Comparison of ENCODE assay signal across 8 cellular contexts in the genomic region with DNA sequence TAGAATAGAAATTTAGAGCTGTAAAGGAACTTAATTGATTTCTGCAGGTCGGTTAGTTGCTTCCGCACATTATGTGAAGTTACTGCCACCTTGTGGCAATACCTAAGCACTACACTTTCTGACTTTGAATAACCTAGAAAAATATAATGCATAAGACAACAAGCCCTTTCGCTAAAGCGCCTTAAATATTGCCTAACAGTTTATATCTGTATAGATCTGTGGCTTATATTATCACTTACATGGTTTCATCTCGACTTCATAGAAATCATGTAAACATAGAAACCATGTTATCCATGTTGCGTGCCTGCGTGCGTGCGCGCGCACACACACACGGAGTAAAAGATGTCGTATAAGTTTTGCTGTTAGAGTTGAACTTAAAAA. TPM values are rescaled to one million over a fixed set of nuclear protein-coding genes. Genes with fewer than 3 reads are reported as not detected.
A peak's percentile ranks its signal among the peaks of the same experiment; 100 is the strongest.
DNase-seq lines count a peak whose midpoint lies in the region; ATAC-seq, FAIRE-seq and TF ChIP-seq lines count a peak whose summit lies in the region.

No MANE protein-coding gene starts in this region.

- TF ChIP-seq CTCF in BJ (IDR thresholded peaks at IDR 0.05; ENCODE audit: insufficient read depth, low read depth, low read length) (peak; percentile 76), MM.1S (IDR thresholded peaks at IDR 0.05; ENCODE audit: low read length) (peak; percentile 97), colonic mucosa (IDR thresholded peaks at IDR 0.05) (peak; percentile 85)

- H3K79me2 ChIP-seq in MM.1S (ENCODE audit: low read length): no peaks in the 10 kb centered on the region

- peaks cover 24% of the 10 kb centered on the region for H3F3A ChIP-seq in MM.1S (ENCODE audit: insufficient read depth, low read length)

- H3K9me2 ChIP-seq in MM.1S (replicated peaks; ENCODE audit: insufficient read depth, low read length): no peaks in the 10 kb centered on the region

- FAIRE-seq in GM18507 (lab: Jason Lieb, UNC): peak; percentile 88

- H3K27me3 ChIP-seq in BJ (ENCODE audit: control insufficient read depth, insufficient read depth, low read length) (0 out of 2 replicates have a peak, but pooled peaks cover 2% of the 10 kb centered on the region), MM.1S (replicated peaks; ENCODE audit: insufficient read depth, low read length) (no peaks in the 10 kb centered on the region), colonic mucosa (no peaks in the 10 kb centered on the region), stomach smooth muscle (ENCODE audit: control insufficient read depth in 1 of 2, insufficient read depth in 2 of 2, low read length in 2 of 2) (no peaks in the 10 kb centered on the region)

- no peaks in the 10 kb centered on the region for H3K9me3 ChIP-seq in MM.1S (replicated peaks; ENCODE audit: insufficient read depth, low read length)
- no peaks in the 10 kb centered on the region for H3K9me3 ChIP-seq in colonic mucosa
- H3K9me3 ChIP-seq in stomach smooth muscle (ENCODE audit: control insufficient read depth in 2 of 2, low read length in 2 of 2): peaks cover 0 to 4% of the 10 kb centered on the region in 2 donors

- ATAC-seq in SK-N-SH treated with all-trans-retinoic acid at 6 μM for 48 hours (peak; percentile 71), left lobe of liver (peak; percentile 91)

- intact Hi-C loops in colonic mucosa (cut with DNase I): loop anchor here (2.0 kb wide), 1 partner anchor 794 kb away; no protein-coding TSS in a partner anchor

- no peaks in the 10 kb centered on the region for H3K36me3 ChIP-seq in BJ (ENCODE audit: control insufficient read depth, insufficient read depth, low read length)
- no peaks in the 10 kb centered on the region for H3K36me3 ChIP-seq in MM.1S (replicated peaks; ENCODE audit: insufficient read depth, low read length)
- H3K36me3 ChIP-seq in colonic mucosa: no peaks in the 10 kb centered on the region
- no peaks in the 10 kb centered on the region for H3K36me3 ChIP-seq in stomach smooth muscle (ENCODE audit: control insufficient read depth in 2 of 2, insufficient read depth in 2 of 2, low read length in 2 of 2)

- peaks cover 23% of the 10 kb centered on the region for H3K4me1 ChIP-seq in MM.1S (ENCODE audit: low read length)
- no peaks in the 10 kb centered on the region for H3K4me1 ChIP-seq in colonic mucosa
- no peaks in the 10 kb centered on the region for H3K4me1 ChIP-seq in stomach smooth muscle (ENCODE audit: control insufficient read depth, insufficient read depth, low read length)

- H3K9ac ChIP-seq in MM.1S (ENCODE audit: low read length) (no peak overlapping the region), colonic mucosa (ENCODE audit: low read depth in 2 of 2, low read length in 2 of 2) (peak overlapping the region in 1 of 2 donors; percentile 31), stomach smooth muscle (ENCODE audit: low read length in 2 of 2) (peak overlapping the region; percentile 13 to 56)

- H4K20me1 ChIP-seq in MM.1S (ENCODE audit: insufficient read depth, low read length): no peaks in the 10 kb centered on the region

- H3K4me3 ChIP-seq in BJ (ENCODE audit: low read depth, low read length) (peak overlapping the region; percentile 50), MM.1S (ENCODE audit: low read length) (peak overlapping the region; percentile 26), colonic mucosa (peak overlapping the region; percentile 20), stomach smooth muscle (ENCODE audit: low read length in 2 of 2) (peak overlapping the region; percentile 54 to 72)

- CTCF ChIA-PET in BJ (lab: Yijun Ruan, JAX): interaction anchor here (0.7 to 2.5 kb wide), 10 partner anchors 10 to 795 kb away, joined by 3 to 30 read pairs (median 6); a partner anchor contains a TSS

- DNase-seq in BJ (ENCODE audit: low read depth) (peak; percentile 35), GM18507 (ENCODE audit: extremely low spot score, insufficient read length, low read depth) (no peak), MM.1S (peak; percentile 87), colonic mucosa (peak; percentile 51), left lobe of liver (ENCODE audit: low spot score) (no peak), GM19238 (ENCODE audit: insufficient read length, low spot score) (no peak)

- H3K4me2 ChIP-seq in MM.1S (ENCODE audit: low read depth, low read length): peak overlapping the region; percentile 50

- peak overlapping the region; percentile 29 for H2AFZ ChIP-seq in MM.1S (ENCODE audit: low read length)

- POLR2A ChIA-PET in BJ (lab: Charles Lee): no interaction called here

- H3K27ac ChIP-seq in MM.1S (ENCODE audit: low read length) (no peak overlapping the region), colonic mucosa (peak overlapping the region; percentile 73), stomach smooth muscle (ENCODE audit: low read length) (no peak overlapping the region)

TF ChIP-seq in SK-N-SH treated with all-trans-retinoic acid at 6 μM for 48 hours, 23 proteins besides CTCF, POLR2A, EP300 and RAD21:
- no peak for TF ChIP-seq PPARA (CRISPR knock-in tag; IDR thresholded peaks at IDR 0.05; ENCODE audit: borderline replicate concordance)
- TF ChIP-seq CSDC2 (CRISPR knock-in tag; IDR thresholded peaks at IDR 0.05): no peak
- TF ChIP-seq ISL1 (CRISPR knock-in tag; IDR thresholded peaks at IDR 0.05): no peak
- no peak for TF ChIP-seq SNAI2 (CRISPR knock-in tag; IDR thresholded peaks at IDR 0.05)
- no peak for TF ChIP-seq ZC3H10 (CRISPR knock-in tag; IDR thresholded peaks at IDR 0.05)
- TF ChIP-seq, protein P1, sequence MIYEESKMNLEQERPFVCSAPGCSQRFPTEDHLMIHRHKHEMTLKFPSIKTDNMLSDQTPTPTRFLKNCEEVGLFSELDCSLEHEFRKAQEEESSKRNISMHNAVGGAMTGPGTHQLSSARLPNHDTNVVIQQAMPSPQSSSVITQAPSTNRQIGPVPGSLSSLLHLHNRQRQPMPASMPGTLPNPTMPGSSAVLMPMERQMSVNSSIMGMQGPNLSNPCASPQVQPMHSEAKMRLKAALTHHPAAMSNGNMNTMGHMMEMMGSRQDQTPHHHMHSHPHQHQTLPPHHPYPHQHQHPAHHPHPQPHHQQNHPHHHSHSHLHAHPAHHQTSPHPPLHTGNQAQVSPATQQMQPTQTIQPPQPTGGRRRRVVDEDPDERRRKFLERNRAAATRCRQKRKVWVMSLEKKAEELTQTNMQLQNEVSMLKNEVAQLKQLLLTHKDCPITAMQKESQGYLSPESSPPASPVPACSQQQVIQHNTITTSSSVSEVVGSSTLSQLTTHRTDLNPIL (CRISPR knock-in tag; IDR thresholded peaks at IDR 0.05; ENCODE audit: low read depth): no peak
- no peak for TF ChIP-seq BACH2 (CRISPR knock-in tag; IDR thresholded peaks at IDR 0.05; ENCODE audit: borderline replicate concordance)
- TF ChIP-seq, protein P2, sequence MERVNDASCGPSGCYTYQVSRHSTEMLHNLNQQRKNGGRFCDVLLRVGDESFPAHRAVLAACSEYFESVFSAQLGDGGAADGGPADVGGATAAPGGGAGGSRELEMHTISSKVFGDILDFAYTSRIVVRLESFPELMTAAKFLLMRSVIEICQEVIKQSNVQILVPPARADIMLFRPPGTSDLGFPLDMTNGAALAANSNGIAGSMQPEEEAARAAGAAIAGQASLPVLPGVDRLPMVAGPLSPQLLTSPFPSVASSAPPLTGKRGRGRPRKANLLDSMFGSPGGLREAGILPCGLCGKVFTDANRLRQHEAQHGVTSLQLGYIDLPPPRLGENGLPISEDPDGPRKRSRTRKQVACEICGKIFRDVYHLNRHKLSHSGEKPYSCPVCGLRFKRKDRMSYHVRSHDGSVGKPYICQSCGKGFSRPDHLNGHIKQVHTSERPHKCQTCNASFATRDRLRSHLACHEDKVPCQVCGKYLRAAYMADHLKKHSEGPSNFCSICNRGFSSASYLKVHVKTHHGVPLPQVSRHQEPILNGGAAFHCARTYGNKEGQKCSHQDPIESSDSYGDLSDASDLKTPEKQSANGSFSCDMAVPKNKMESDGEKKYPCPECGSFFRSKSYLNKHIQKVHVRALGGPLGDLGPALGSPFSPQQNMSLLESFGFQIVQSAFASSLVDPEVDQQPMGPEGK (CRISPR knock-in tag; IDR thresholded peaks at IDR 0.05; ENCODE audit: borderline replicate concordance): no peak
- TF ChIP-seq, protein P3, sequence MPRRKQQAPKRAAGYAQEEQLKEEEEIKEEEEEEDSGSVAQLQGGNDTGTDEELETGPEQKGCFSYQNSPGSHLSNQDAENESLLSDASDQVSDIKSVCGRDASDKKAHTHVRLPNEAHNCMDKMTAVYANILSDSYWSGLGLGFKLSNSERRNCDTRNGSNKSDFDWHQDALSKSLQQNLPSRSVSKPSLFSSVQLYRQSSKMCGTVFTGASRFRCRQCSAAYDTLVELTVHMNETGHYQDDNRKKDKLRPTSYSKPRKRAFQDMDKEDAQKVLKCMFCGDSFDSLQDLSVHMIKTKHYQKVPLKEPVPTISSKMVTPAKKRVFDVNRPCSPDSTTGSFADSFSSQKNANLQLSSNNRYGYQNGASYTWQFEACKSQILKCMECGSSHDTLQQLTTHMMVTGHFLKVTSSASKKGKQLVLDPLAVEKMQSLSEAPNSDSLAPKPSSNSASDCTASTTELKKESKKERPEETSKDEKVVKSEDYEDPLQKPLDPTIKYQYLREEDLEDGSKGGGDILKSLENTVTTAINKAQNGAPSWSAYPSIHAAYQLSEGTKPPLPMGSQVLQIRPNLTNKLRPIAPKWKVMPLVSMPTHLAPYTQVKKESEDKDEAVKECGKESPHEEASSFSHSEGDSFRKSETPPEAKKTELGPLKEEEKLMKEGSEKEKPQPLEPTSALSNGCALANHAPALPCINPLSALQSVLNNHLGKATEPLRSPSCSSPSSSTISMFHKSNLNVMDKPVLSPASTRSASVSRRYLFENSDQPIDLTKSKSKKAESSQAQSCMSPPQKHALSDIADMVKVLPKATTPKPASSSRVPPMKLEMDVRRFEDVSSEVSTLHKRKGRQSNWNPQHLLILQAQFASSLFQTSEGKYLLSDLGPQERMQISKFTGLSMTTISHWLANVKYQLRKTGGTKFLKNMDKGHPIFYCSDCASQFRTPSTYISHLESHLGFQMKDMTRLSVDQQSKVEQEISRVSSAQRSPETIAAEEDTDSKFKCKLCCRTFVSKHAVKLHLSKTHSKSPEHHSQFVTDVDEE (CRISPR knock-in tag; IDR thresholded peaks at IDR 0.05): no peak
TF ChIP-seq in SK-N-SH treated with all-trans-retinoic acid at 6 μM for 48 hours: peak in this region for 0.

RNA-seq across cellular contexts. Expression of a gene that starts 10.9 kb away (rescaled TPM):
- polyA plus RNA-seq in BJ (2011; rRNA removed): 81.8 and 129 TPM in 2 replicates
- polyA minus RNA-seq in BJ (2011; rRNA and poly(A)+ RNA removed): 44.4 and 48.9 TPM in 2 replicates
- total RNA-seq in colonic mucosa (10 to 100 TPM; 15.1 to 36.0 TPM), left lobe of liver (5.2 TPM)

Comparison
In these comparisons a context has a peak if more than half of its experiments do, and no peak if none do; other contexts are left out.
1. DNase-seq: peak in BJ (single experiment), MM.1S (single experiment) and colonic mucosa (single experiment); none in GM18507 (single experiment), left lobe of liver (single experiment) and GM19238 (single experiment).
2. Peak in every context shown above with its lines, with median percentiles within 50 percentile points of each other: H3K4me3 ChIP-seq and CTCF ChIP-seq.